1 cellular context compared by ENCODE assay signal in the genomic region with DNA sequence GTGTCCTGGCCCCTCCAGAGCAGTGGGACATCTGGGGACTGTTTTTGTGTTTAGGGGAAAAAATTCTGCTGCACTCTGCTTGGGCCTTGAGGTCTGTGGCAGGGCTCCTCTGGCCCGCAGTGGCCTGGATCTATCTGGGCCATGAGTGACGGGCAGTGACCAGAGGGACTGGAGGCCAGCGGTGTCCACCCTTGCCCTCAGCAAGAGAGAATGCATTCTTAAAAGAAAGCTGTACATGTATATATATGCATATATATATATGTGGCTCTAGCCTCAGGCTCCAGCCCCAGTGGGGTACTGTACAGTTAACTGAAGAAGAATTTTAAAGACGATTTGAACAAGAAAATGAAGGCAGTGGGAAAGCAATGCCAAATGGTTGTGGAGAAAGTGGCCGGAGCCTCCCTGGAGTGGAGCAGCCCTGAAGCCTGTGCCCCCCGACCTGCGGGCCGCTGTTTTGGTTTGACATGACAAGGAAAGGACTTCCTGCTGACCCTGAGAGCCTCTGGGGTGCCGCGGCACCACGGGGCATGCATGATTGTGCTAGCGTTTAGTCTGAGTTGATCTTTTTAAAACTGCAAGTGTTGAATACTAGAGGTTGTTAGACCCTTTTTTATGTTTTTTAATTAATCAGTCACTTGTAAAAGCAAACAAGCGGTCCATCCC.
TF ChIP-seq lines count a peak whose summit lies in the region.

No MANE protein-coding gene starts in this region.

TF ChIP-seq in GM23338, 12 proteins besides CTCF, POLR2A, EP300 and RAD21 (continued from another document):
- TF ChIP-seq, protein P1, sequence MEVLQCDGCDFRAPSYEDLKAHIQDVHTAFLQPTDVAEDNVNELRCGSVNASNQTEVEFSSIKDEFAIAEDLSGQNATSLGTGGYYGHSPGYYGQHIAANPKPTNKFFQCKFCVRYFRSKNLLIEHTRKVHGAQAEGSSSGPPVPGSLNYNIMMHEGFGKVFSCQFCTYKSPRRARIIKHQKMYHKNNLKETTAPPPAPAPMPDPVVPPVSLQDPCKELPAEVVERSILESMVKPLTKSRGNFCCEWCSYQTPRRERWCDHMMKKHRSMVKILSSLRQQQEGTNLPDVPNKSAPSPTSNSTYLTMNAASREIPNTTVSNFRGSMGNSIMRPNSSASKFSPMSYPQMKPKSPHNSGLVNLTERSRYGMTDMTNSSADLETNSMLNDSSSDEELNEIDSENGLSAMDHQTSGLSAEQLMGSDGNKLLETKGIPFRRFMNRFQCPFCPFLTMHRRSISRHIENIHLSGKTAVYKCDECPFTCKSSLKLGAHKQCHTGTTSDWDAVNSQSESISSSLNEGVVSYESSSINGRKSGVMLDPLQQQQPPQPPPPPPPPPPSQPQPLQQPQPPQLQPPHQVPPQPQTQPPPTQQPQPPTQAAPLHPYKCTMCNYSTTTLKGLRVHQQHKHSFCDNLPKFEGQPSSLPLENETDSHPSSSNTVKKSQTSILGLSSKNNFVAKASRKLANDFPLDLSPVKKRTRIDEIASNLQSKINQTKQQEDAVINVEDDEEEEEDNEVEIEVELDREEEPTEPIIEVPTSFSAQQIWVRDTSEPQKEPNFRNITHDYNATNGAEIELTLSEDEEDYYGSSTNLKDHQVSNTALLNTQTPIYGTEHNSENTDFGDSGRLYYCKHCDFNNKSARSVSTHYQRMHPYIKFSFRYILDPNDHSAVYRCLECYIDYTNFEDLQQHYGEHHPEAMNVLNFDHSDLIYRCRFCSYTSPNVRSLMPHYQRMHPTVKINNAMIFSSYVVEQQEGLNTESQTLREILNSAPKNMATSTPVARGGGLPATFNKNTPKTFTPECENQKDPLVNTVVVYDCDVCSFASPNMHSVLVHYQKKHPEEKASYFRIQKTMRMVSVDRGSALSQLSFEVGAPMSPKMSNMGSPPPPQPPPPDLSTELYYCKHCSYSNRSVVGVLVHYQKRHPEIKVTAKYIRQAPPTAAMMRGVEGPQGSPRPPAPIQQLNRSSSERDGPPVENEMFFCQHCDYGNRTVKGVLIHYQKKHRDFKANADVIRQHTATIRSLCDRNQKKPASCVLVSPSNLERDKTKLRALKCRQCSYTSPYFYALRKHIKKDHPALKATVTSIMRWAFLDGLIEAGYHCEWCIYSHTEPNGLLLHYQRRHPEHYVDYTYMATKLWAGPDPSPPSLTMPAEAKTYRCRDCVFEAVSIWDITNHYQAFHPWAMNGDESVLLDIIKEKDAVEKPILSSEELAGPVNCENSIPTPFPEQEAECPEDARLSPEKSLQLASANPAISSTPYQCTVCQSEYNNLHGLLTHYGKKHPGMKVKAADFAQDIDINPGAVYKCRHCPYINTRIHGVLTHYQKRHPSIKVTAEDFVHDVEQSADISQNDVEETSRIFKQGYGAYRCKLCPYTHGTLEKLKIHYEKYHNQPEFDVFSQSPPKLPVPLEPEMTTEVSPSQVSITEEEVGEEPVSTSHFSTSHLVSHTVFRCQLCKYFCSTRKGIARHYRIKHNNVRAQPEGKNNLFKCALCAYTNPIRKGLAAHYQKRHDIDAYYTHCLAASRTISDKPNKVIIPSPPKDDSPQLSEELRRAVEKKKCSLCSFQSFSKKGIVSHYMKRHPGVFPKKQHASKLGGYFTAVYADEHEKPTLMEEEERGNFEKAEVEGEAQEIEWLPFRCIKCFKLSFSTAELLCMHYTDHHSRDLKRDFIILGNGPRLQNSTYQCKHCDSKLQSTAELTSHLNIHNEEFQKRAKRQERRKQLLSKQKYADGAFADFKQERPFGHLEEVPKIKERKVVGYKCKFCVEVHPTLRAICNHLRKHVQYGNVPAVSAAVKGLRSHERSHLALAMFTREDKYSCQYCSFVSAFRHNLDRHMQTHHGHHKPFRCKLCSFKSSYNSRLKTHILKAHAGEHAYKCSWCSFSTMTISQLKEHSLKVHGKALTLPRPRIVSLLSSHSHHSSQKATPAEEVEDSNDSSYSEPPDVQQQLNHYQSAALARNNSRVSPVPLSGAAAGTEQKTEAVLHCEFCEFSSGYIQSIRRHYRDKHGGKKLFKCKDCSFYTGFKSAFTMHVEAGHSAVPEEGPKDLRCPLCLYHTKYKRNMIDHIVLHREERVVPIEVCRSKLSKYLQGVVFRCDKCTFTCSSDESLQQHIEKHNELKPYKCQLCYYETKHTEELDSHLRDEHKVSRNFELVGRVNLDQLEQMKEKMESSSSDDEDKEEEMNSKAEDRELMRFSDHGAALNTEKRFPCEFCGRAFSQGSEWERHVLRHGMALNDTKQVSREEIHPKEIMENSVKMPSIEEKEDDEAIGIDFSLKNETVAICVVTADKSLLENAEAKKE (CRISPR knock-in tag; IDR thresholded peaks at IDR 0.05): no peak
- no peak for TF ChIP-seq ZNF114 (CRISPR knock-in tag; IDR thresholded peaks at IDR 0.05)
- no peak for TF ChIP-seq POLR2AphosphoS5 (IDR thresholded peaks at IDR 0.05; ENCODE audit: low read depth)
